In the genomic region with DNA sequence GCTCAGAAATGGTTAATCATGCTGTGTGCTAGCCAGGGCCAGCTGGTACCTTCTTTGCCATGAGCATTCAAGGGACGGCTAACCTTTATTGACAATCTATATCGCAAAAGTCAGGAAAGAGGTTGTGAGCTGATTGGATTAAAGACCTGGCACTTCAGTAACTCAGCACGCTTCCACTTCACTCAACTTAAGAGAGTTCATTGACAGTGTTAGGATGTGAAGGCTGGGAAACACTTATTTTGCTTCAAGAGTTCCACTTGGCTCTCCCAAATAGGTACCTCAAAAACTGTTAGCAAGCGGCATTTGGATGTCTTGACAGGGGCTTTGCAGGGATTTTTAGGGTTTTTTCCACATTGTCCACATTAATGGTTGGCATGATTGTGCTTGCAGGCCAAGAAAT, we compare ENCODE assay signal across 16 cellular contexts. TPM values are rescaled to one million over a fixed set of nuclear protein-coding genes. Genes with fewer than 3 reads are reported as not detected.
DNase-seq lines count a peak whose midpoint lies in the region; ATAC-seq and TF ChIP-seq lines count a peak whose summit lies in the region.
"Had no signal": no experiment of that assay in that cellular context is flagged by ENCODE, and none has a peak within 500 bp of the region (broad histone marks: within the 10 kb centered on the region; RNA-seq: fewer than 3 reads in every experiment).

No MANE protein-coding gene starts in this region.

- POLR2A ChIA-PET in RWPE1 (lab: Yijun Ruan, JAX; ENCODE audit: low non-redundant PET): no interaction called here

- TF ChIP-seq CTCF in right atrium auricular region (IDR thresholded peaks at IDR 0.05): no peak
- TF ChIP-seq CTCF in adrenal gland (IDR thresholded peaks at IDR 0.05): no peak
- TF ChIP-seq CTCF in RWPE1 (conservative IDR thresholded peaks at IDR 0.05; ENCODE audit: low read depth): no peak

- CTCF ChIA-PET in RWPE1 (lab: Yijun Ruan, JAX): interaction anchor here (0.6 kb wide), 1 partner anchor 17 kb away, joined by 3 read pairs; no protein-coding TSS in a partner anchor

- peaks cover 12% of the 10 kb centered on the region for H3K4me1 Mint-ChIP-seq in memory B cell

- peak overlapping the region; percentile 19 for H3K27ac Mint-ChIP-seq in memory B cell
- H3K27ac Mint-ChIP-seq: B cell; CD4-positive, alpha-beta T cell had no signal

- H3K4me1 ChIP-seq in right atrium auricular region (peaks cover 0 to 18% of the 10 kb centered on the region in 2 donors), adrenal gland (replicated peaks in 1 of 2) (peaks cover 12 to 30% of the 10 kb centered on the region in 2 donors)
- H3K4me1 ChIP-seq: HAP-1 had no signal

- no peak for TF ChIP-seq POLR2A in adrenal gland (IDR thresholded peaks at IDR 0.05)

- peaks cover 6% of the 10 kb centered on the region for H3K9me3 Mint-ChIP-seq in memory B cell

- intact Hi-C loops in left cardiac atrium (cut with DNase I) (no loop called here), adrenal gland (cut with DNase I) (no loop called here)

- ATAC-seq in left cardiac atrium (no peak), memory B cell (ENCODE audit: low read depth) (no peak)
- no peak for ATAC-seq in activated CD4-positive, CD25-positive, alpha-beta regulatory T cell treated with anti-CD3 and anti-CD28 coated beads, Interleukin-2, amount 50 U/mL, for 24 hours
- ATAC-seq: HepG2 had no signal

- peak; percentile 21 for DNase-seq in right atrium auricular region (ENCODE audit: low spot score)
- no peak for DNase-seq in left cardiac atrium
- DNase-seq in adrenal gland: no peak
- DNase-seq in memory B cell (ENCODE audit: low spot score in 2 of 2): no peak
- no peak for DNase-seq in RWPE1 (ENCODE audit: low spot score)
- no peak for DNase-seq in NOMO-1 (lab: John Stamatoyannopoulos, UW; ENCODE audit: unreplicated experiment in 2 of 2)
- DNase-seq: C1 segment of cervical spinal cord; Calu3; CD4-positive, alpha-beta T cell; DMS 273 treated with DMSO at 0.1 percent for 48 hours; EL had no signal

- WGBS in adrenal gland, 4 donors: 48 to 95% (median 67%) methylated on average over 4 of the region's 4 CpGs

- no peaks in the 10 kb centered on the region for H3K27me3 Mint-ChIP-seq in memory B cell
- H3K27me3 Mint-ChIP-seq: B cell had no signal

- H3K36me3 Mint-ChIP-seq in memory B cell: peaks cover 24% of the 10 kb centered on the region

- no peak overlapping the region for H3K4me3 Mint-ChIP-seq in memory B cell
- H3K4me3 Mint-ChIP-seq: B cell; CD4-positive, alpha-beta T cell had no signal

- H3K36me3 ChIP-seq in right atrium auricular region (no peaks in the 10 kb centered on the region), adrenal gland (replicated peaks in 1 of 2) (peaks cover 0 to 18% of the 10 kb centered on the region in 2 donors)
- H3K36me3 ChIP-seq: HAP-1 had no signal

- H3K9me3 ChIP-seq in right atrium auricular region: peaks cover 0 to 5% of the 10 kb centered on the region in 2 donors
- no peaks in the 10 kb centered on the region for H3K9me3 ChIP-seq in adrenal gland (replicated peaks in 1 of 3)

- no peaks in the 10 kb centered on the region for H3K27me3 ChIP-seq in right atrium auricular region
- no peaks in the 10 kb centered on the region for H3K27me3 ChIP-seq in adrenal gland

- H3K27ac ChIP-seq in right atrium auricular region (no peak overlapping the region), adrenal gland (peak overlapping the region in 3 of 5 donors; percentile 16 to 53 (median 26)), RWPE1 (no peak overlapping the region)

- H3K4me3 ChIP-seq in right atrium auricular region (no peak overlapping the region), adrenal gland (no peak overlapping the region)
- H3K4me3 ChIP-seq: HAP-1 had no signal

RNA-seq across cellular contexts. Expression of gene TXNDC2, which starts 25.1 kb away (rescaled TPM):
- total RNA-seq in right atrium auricular region: not detected
- under 1 TPM in 1 of 2 donors, not detected in 1; 0.18 TPM for total RNA-seq in left cardiac atrium
- under 1 TPM in 5 of 8 donors, not detected in 3; 0.08 to 0.43 (median 0.25) TPM for total RNA-seq in adrenal gland
- under 1 TPM in 1 of 3 donors, not detected in 2; 0.22 TPM for polyA plus RNA-seq in adrenal gland
- total RNA-seq: Calu3; CD4-positive, alpha-beta T cell; HepG2 had no signal
- polyA plus RNA-seq: H1, HepG2 had no signal

RNA-seq across cellular contexts. Expression of gene VAPA, which starts 53.1 kb away (rescaled TPM):
- total RNA-seq in right atrium auricular region: 100 to 1,000 TPM; 213 to 227 TPM
- 100 to 1,000 TPM; 169 to 219 TPM for total RNA-seq in left cardiac atrium
- 100 to 1,000 TPM; 324 to 894 (median 436) TPM for total RNA-seq in adrenal gland
- polyA plus RNA-seq in adrenal gland: 100 to 1,000 TPM in 2 of 3 donors, 10 to 100 TPM in 1; 71.3 to 900 (median 120) TPM

Comparison
In these comparisons a context has a peak if more than half of its experiments do, and no peak if none do; other contexts are left out.
1. H3K27ac ChIP-seq: peak in adrenal gland (3 of 5); none in right atrium auricular region (0 of 2) and RWPE1 (single experiment).